ENCODE assay signal across 1 cellular context in the genomic region with DNA sequence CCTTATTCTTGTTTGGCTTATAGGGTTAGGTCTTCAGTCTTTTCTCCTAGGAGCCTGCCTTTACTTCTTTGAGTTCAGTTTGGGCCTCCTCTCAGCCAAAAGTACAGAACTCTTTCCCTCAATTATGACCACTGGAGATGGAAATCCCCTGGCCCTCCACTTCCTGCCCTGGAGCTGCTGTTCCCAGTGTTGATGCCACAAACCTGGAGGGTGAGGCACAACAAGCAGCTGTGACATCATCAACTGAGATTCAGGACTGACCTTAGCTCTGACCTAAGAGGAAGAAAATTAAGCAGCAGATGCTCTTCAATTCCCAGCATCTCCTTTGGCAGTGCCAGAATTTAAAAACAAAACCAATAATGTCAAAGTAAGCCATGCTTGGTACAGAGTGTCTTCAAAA.
TF ChIP-seq lines count a peak whose summit lies in the region.

No MANE protein-coding gene starts in this region.

TF ChIP-seq in GM12878, 131 proteins besides CTCF, POLR2A, EP300 and RAD21:
- no peak for TF ChIP-seq RCOR1 (conservative IDR thresholded peaks at IDR 0.05; ENCODE audit: low read depth, low read length)
- TF ChIP-seq, protein P1, sequence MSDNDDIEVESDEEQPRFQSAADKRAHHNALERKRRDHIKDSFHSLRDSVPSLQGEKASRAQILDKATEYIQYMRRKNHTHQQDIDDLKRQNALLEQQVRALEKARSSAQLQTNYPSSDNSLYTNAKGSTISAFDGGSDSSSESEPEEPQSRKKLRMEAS (IDR thresholded peaks at IDR 0.05; ENCODE audit: low read depth, low read length): no peak
- 0 out of 2 replicates have a peak, but pooled peaks have one; percentile 13 for TF ChIP-seq CREB1 (IDR thresholded peaks at IDR 0.05; ENCODE audit: low read depth)
- no peak for TF ChIP-seq KAT2A (conservative IDR thresholded peaks at IDR 0.05; ENCODE audit: control insufficient read depth, low read depth, low read length)
